ENCODE assay signal across 8 cellular contexts in the genomic region with DNA sequence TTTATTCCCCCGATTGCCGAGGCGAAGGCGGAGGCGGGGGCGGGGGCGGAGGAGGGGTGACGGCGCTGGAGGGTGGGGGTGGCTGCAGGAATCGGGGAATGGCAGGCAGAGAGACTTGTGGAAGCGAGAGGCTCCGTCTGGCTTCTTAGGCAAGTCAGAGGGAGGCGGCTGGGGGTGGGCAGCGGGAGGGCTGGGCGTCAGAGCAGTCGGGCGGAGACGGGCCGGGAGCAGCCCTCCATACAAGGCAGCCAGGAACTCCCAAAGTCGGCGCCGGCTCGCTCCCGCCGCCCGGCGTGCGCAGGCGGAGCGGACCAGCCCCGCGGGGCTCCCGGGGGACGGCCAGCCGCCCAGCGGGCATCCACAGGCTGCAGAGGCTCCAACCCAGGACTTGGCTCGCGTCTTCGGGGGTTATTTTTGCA. TPM values are rescaled to one million over a fixed set of nuclear protein-coding genes. Genes with fewer than 3 reads are reported as not detected.
A peak's percentile ranks its signal among the peaks of the same experiment; 100 is the strongest.
DNase-seq lines count a peak whose midpoint lies in the region; ATAC-seq, FAIRE-seq and TF ChIP-seq lines count a peak whose summit lies in the region.

No MANE protein-coding gene starts in this region.

- H2BK5ac ChIP-seq in H9 (ENCODE audit: insufficient read length, low read length) = no peak overlapping the region

- no peak overlapping the region for H3T11ph ChIP-seq in H9 (ENCODE audit: low read length)

- peaks cover 12% of the 10 kb centered on the region for H3K23me2 ChIP-seq in H9 (ENCODE audit: insufficient read length, low read depth, low read length, poor library complexity, severe bottlenecking)

- DNase-seq in Ammon's horn (ENCODE audit: low spot score) (peak; percentile 92), H9 (peak; percentile 84), NCI-H460 (ENCODE audit: extremely low read depth, low read depth) (peak; percentile 49), GM12878 (ENCODE audit: low read depth, low spot score) (no peak), putamen (ENCODE audit: low spot score) (peak; percentile 89), UCSD-AML1 (lab: John Stamatoyannopoulos, UW; ENCODE audit: unreplicated experiment) (no peak)
- no peak for DNase-seq in effector CD4-positive, alpha-beta T cell

- no peak for TF ChIP-seq EP300 in GM12878 (IDR thresholded peaks at IDR 0.05; ENCODE audit: borderline replicate concordance in 1 of 2, control insufficient read depth in 1 of 2, low read depth in 2 of 2, low read length in 2 of 2)

- H3K36me3 Mint-ChIP-seq in H9 (ENCODE audit: insufficient read depth in 1 of 3, low read depth in 3 of 3) = no peaks in the 10 kb centered on the region

- TF ChIP-seq RAD21 in GM12878 (IDR thresholded peaks at IDR 0.05; ENCODE audit: insufficient read depth, low read depth, low read length) = no peak

- no peaks in the 10 kb centered on the region for H3K36me3 ChIP-seq in GM12878 (ENCODE audit: control insufficient read depth in 2 of 2, insufficient read depth in 2 of 2, low read length in 1 of 2)

- no peak overlapping the region for H3K4ac ChIP-seq in H9 (ENCODE audit: low read depth, low read length)

- H3K4me1 Mint-ChIP-seq in H9 = peaks cover 37 to 44% of the 10 kb centered on the region in 2 experiments

- H3K4me1 ChIP-seq in H9 (ENCODE audit: insufficient read depth, low read length) (0 out of 2 replicates have a peak, but pooled peaks cover 2% of the 10 kb centered on the region), GM12878 (ENCODE audit: control insufficient read depth, insufficient read depth, low read length) (no peaks in the 10 kb centered on the region)

- H2BK12ac ChIP-seq in H9 (ENCODE audit: insufficient read length, low read depth, low read length) = no peak overlapping the region

- H2AFZ ChIP-seq in H9 (ENCODE audit: low read length) = no peak overlapping the region
- no peak overlapping the region for H2AFZ ChIP-seq in GM12878 (ENCODE audit: control insufficient read depth, low read depth, low read length)

- FAIRE-seq in GM12878 (lab: Jason Lieb, UNC) = no peak

- H2BK15ac ChIP-seq in H9 (ENCODE audit: low read depth, low read length) = no peak overlapping the region

- no peak overlapping the region for H4K8ac ChIP-seq in H9 (replicated peaks; ENCODE audit: insufficient read length, low read depth, low read length)

- H3K27ac ChIP-seq in H9 (ENCODE audit: insufficient read length, low read depth, low read length) = peak overlapping the region; percentile 49
- H3K27ac ChIP-seq in GM12878 (ENCODE audit: control insufficient read depth, insufficient read depth) = no peak overlapping the region

- H3K56ac ChIP-seq in H9 (ENCODE audit: insufficient read length, low read depth, low read length) = no peak overlapping the region

- H4K5ac ChIP-seq in H9 (ENCODE audit: insufficient read length, low read depth, low read length) = no peak overlapping the region

- peak overlapping the region; percentile 81 for H3K4me2 ChIP-seq in H9 (ENCODE audit: insufficient read depth, insufficient read length, low read length)
- H3K4me2 ChIP-seq in GM12878 (ENCODE audit: control insufficient read depth, insufficient read depth) = no peak overlapping the region

- intact Hi-C loops in GM12878 (cut with micrococcal nuclease; ENCODE audit: unreplicated experiment) = no loop called here

- H2BK120ac ChIP-seq in H9 (ENCODE audit: low read depth, low read length, poor library complexity, severe bottlenecking) = no peak overlapping the region

- peaks cover 0 to 3% of the 10 kb centered on the region in 2 experiments; a peak in 1 of 5 replicates for H3K9me3 Mint-ChIP-seq in H9

- peak overlapping the region in 2 of 3 experiments; percentile 97; a peak in 5 of 7 replicates for H3K27ac Mint-ChIP-seq in H9

- peak; percentile 62 for ATAC-seq in GM12878

- no peak overlapping the region for H2AK5ac ChIP-seq in H9 (ENCODE audit: insufficient read length, low read length)

- POLR2A ChIA-PET in GM12878 (lab: Charles Lee) = no interaction called here

- no peak overlapping the region for H3K23ac ChIP-seq in H9 (ENCODE audit: insufficient read length, low read depth, low read length)

- in situ Hi-C loops in GM12878 (cut with MboI) = no loop called here

- RAD21 ChIA-PET in GM12878 (lab: Charles Lee; ENCODE audit: unreplicated experiment) = interaction anchor here (0.5 to 3.0 kb wide), 4 partner anchors 20 to 128 kb away, joined by 4 to 20 read pairs (median 8); no protein-coding TSS in a partner anchor

- no TSS peak for BruUV-seq in GM12878 (replicated peaks; lab: Mats Ljungman, UMichigan)

- no peak overlapping the region for H4K91ac ChIP-seq in H9 (ENCODE audit: insufficient read length, low read depth, low read length)

- no peak for TF ChIP-seq POLR2A in GM12878 (IDR thresholded peaks at IDR 0.05; ENCODE audit: low read depth, low read length)

- no peak overlapping the region for H2BK20ac ChIP-seq in H9 (ENCODE audit: low read depth, low read length, poor library complexity, severe bottlenecking)

- H3K27me3 Mint-ChIP-seq in H9 (ENCODE audit: low read depth) = no peaks in the 10 kb centered on the region; the same call in 1 of the 2 replicates

- no peaks in the 10 kb centered on the region for H3K79me2 ChIP-seq in H9 (ENCODE audit: insufficient read depth, low read length)
- H3K79me2 ChIP-seq in GM12878 (ENCODE audit: control insufficient read depth, insufficient read depth, low read length) = no peaks in the 10 kb centered on the region

- peak overlapping the region; percentile 94 to 96 for H3K4me3 Mint-ChIP-seq in H9

- peak overlapping the region; percentile 78 for H3K18ac ChIP-seq in H9 (ENCODE audit: insufficient read length, low read depth, low read length)

- peak overlapping the region; percentile 96; the same call in 1 of the 2 replicates for H3K14ac ChIP-seq in H9 (ENCODE audit: insufficient read depth, low read length)

- WGBS in H9 (ENCODE audit: extremely low coverage, insufficient read length, low lambda C conversion rate) = no CpG with 5 or more reads among the region's 39 CpGs
- 25% methylated on average over 7 of the region's 39 CpGs for whole genome bisulfite sequencing in GM12878 (ENCODE audit: insufficient coverage, insufficient replicate concordance, low lambda C conversion rate, missing lambda C conversion rate)

- no peak for TF ChIP-seq CTCF in H9 (conservative IDR thresholded peaks at IDR 0.05)
- no peak; a peak in 1 of 6 replicates for TF ChIP-seq CTCF in GM12878 (IDR thresholded peaks at IDR 0.05 in 2 of 3, conservative IDR thresholded peaks at IDR 0.05 in 1 of 3; ENCODE audit: control insufficient read depth in 2 of 3, extremely low read depth in 1 of 3, insufficient read depth in 1 of 3, low read depth in 3 of 3, low read length in 3 of 3)

- SMC1A ChIA-PET in GM12878 (lab: Charles Lee; ENCODE audit: uncharacterized antibody, unreplicated experiment) = interaction anchor here (1.0 to 3.1 kb wide), 5 partner anchors 37 to 401 kb away, joined by 4 to 26 read pairs (median 9); no protein-coding TSS in a partner anchor

- H3K9ac ChIP-seq in H9 (ENCODE audit: extremely low read depth, insufficient read length, low read length) = peak overlapping the region; percentile 84
- H3K9ac ChIP-seq in GM12878 (ENCODE audit: control insufficient read depth, insufficient read depth, low read length) = no peak overlapping the region

- no peaks in the 10 kb centered on the region for H3K79me1 ChIP-seq in H9 (ENCODE audit: insufficient read depth, low read depth, low read length, poor library complexity, severe bottlenecking)

- no peak overlapping the region for H3K4me3 ChIP-seq in GM12878
- H3K4me3 ChIP-seq in iPS-11a (ENCODE audit: low read depth, low read length) = peak overlapping the region; percentile 80

- H3K9me3 ChIP-seq in H9 (ENCODE audit: control insufficient read depth, low read depth, low read length) = no peaks in the 10 kb centered on the region
- no peaks in the 10 kb centered on the region for H3K9me3 ChIP-seq in GM12878 (replicated peaks; ENCODE audit: control insufficient read depth, insufficient read depth, low read length)

- no peaks in the 10 kb centered on the region for H4K20me1 ChIP-seq in H9 (ENCODE audit: control insufficient read depth, insufficient read depth, insufficient read length)
- no peaks in the 10 kb centered on the region for H4K20me1 ChIP-seq in GM12878 (ENCODE audit: control insufficient read depth, insufficient read depth)

- H3K27me3 ChIP-seq in H9 (ENCODE audit: insufficient read depth, low read length) = no peaks in the 10 kb centered on the region
- peaks cover 5 to 11% of the 10 kb centered on the region in 2 experiments for H3K27me3 ChIP-seq in GM12878 (replicated peaks in 1 of 2; ENCODE audit: control insufficient read depth in 2 of 2, insufficient read depth in 2 of 2, low read length in 1 of 2)

- CTCF ChIA-PET in GM12878 (lab: Yijun Ruan, JAX) = interaction anchor here (0.7 to 2.3 kb wide), 5 partner anchors 38 to 367 kb away, joined by 3 to 21 read pairs (median 8); no protein-coding TSS in a partner anchor

TF ChIP-seq in GM12878, 131 proteins besides CTCF, POLR2A, EP300 and RAD21:
- TF ChIP-seq BHLHE40 (IDR thresholded peaks at IDR 0.05; ENCODE audit: borderline replicate concordance in 1 of 2, low read depth in 2 of 2, low read length in 1 of 2) (peak in 1 of 2 experiments; percentile 32; a peak in 2 of 4 replicates), FOS (IDR thresholded peaks at IDR 0.05; ENCODE audit: borderline replicate concordance, extremely low read depth, insufficient read length) (no peak), IKZF1 (conservative IDR thresholded peaks at IDR 0.05) (peak; percentile 51; the same call in 1 of the 2 replicates)
TF ChIP-seq in GM12878: peak in this region for 2.

RNA-seq across cellular contexts. Expression of gene CACNA2D1, which starts 0.2 kb away (rescaled TPM):
- total RNA-seq in H9 (2021) = 29.9 and 36.2 TPM in 2 replicates
- total RNA-seq in NCI-H460 (2014; rRNA removed; shearing (Covaris generic)) = 13.6 and 15.7 TPM in 2 replicates
- 3.4 and 5.7 TPM in 2 replicates for polyA plus RNA-seq in NCI-H460 (2014; cell fraction: nucleus; rRNA removed)
- total RNA-seq in GM12878 (2013; cell fraction: nucleolus; rRNA removed) = 115 and 128 TPM in 2 replicates
- total RNA-seq in GM12878 (2014; rRNA removed) = 0.96 and 2.1 TPM in 2 replicates
- 1.1 and 1.6 TPM in 2 replicates for total RNA-seq in GM12878 (2014; rRNA removed; fragmentation: Illumina TruSeq; extraction: Trizol)
- 1.5 and 2.4 TPM in 2 replicates for total RNA-seq in GM12878 (2021)
- not detected for polyA plus RNA-seq in GM12878 (2011; ENCODE audit: low read depth)
- polyA plus RNA-seq in GM12878 (2011; rRNA removed) = 14.8 and 22.8 TPM in 2 replicates
- polyA plus RNA-seq in GM12878 (2011; cell fraction: cytosol; rRNA removed) = 4.6 and 5.0 TPM in 2 replicates
- 19.8 and 20.3 TPM in 2 replicates for polyA plus RNA-seq in GM12878 (2011; cell fraction: nucleus; rRNA removed)
- 0.14 TPM in 1 of 2 replicates, not detected in the other for polyA plus RNA-seq in GM12878 (2012)
- polyA plus RNA-seq in GM12878 (2014; fragmentation: Illumina TruSeq; extraction: Trizol) = 0.98 and 3.8 TPM in 2 replicates
- under 1 TPM; 0.14 to 0.15 TPM for polyA plus RNA-seq in GM12878 (2014; fragmentation: Nextera tagmentation; extraction: Ambion mirVana)
- polyA plus RNA-seq in GM12878 (2014; rRNA removed) = 0.35 and 0.91 TPM in 2 replicates
- polyA plus RNA-seq in GM12878 (2016; fragmentation: Nextera tagmentation; extraction: Ambion mirVana) = 1 to 10 TPM in 1 of 2 experiments, under 1 TPM in 1; 0.74 to 1.2 TPM
- 53.6 and 66.9 TPM in 2 replicates for polyA minus RNA-seq in GM12878 (2011; rRNA and poly(A)+ RNA removed)
- polyA minus RNA-seq in GM12878 (2011; cell fraction: cytosol; rRNA and poly(A)+ RNA removed) = 22.9 and 29.3 TPM in 2 replicates
- 97.6 and 186 TPM in 2 replicates for polyA minus RNA-seq in GM12878 (2011; cell fraction: nucleus; rRNA and poly(A)+ RNA removed)

Comparison
In these comparisons a context has a peak if more than half of its experiments do, and no peak if none do; other contexts are left out.
1. DNase-seq: peak in Ammon's horn (single experiment), H9 (single experiment), NCI-H460 (single experiment) and putamen (single experiment); none in GM12878 (single experiment), UCSD-AML1 (single experiment) and effector CD4-positive, alpha-beta T cell (single experiment).